Comparison of ENCODE assay signal across 15 cellular contexts in genomic region chr15:92326236-92326635, GRCh38.
A peak's percentile ranks its signal among the peaks of the same experiment; 100 is the strongest.
DNase-seq lines count a peak whose midpoint lies in the region; ATAC-seq and TF ChIP-seq lines count a peak whose summit lies in the region.
"Had no signal": no experiment of that assay in that cellular context is flagged by ENCODE, and none has a peak within 500 bp of the region (broad histone marks: within the 10 kb centered on the region; RNA-seq: fewer than 3 reads in every experiment).

No MANE protein-coding gene starts in this region.

- H3K9me3 ChIP-seq in WERI-Rb-1 (ENCODE audit: severe bottlenecking): no peaks in the 10 kb centered on the region

- H3K4me1 Mint-ChIP-seq in progenitor cell of endocrine pancreas (ENCODE audit: low read depth): peaks cover 2% of the 10 kb centered on the region
- H3K4me1 Mint-ChIP-seq: CD4-positive, alpha-beta memory T cell; GM23338 had no signal

- no peaks in the 10 kb centered on the region for H3K36me3 ChIP-seq in WERI-Rb-1

- no peaks in the 10 kb centered on the region for H3K36me3 Mint-ChIP-seq in progenitor cell of endocrine pancreas (ENCODE audit: insufficient read depth)
- H3K36me3 Mint-ChIP-seq: CD4-positive, alpha-beta memory T cell had no signal

- H3K9me3 Mint-ChIP-seq in progenitor cell of endocrine pancreas (ENCODE audit: low read depth): peaks cover 4% of the 10 kb centered on the region
- H3K9me3 Mint-ChIP-seq: GM23338, H9 had no signal

- ATAC-seq in Right ventricle myocardium inferior (peak; percentile 24), GM21447 (IDR thresholded peaks at IDR 0.05; ENCODE audit: unreplicated experiment) (no peak)
- ATAC-seq: GM23338 had no signal

- H3K27ac Mint-ChIP-seq in progenitor cell of endocrine pancreas: no peak overlapping the region
- H3K27ac Mint-ChIP-seq: CD4-positive, alpha-beta memory T cell; GM23338 had no signal

- TF ChIP-seq CTCF in WERI-Rb-1 (IDR thresholded peaks at IDR 0.05; ENCODE audit: low read depth, low read length) (no peak), progenitor cell of endocrine pancreas (IDR thresholded peaks at IDR 0.05; ENCODE audit: unreplicated experiment) (no peak)

- H3K4me3 Mint-ChIP-seq in progenitor cell of endocrine pancreas (ENCODE audit: low read depth): no peak overlapping the region
- H3K4me3 Mint-ChIP-seq: CD4-positive, alpha-beta memory T cell; GM23338; H9 had no signal

- H3K27me3 ChIP-seq in WERI-Rb-1 (ENCODE audit: insufficient read depth, low read depth, severe bottlenecking): no peaks in the 10 kb centered on the region

- H3K4me3 ChIP-seq in WERI-Rb-1 (ENCODE audit: low read depth, low read length): no peak overlapping the region
- H3K4me3 ChIP-seq: GM23338 had no signal

- H3K27me3 Mint-ChIP-seq in progenitor cell of endocrine pancreas: peaks cover 27% of the 10 kb centered on the region

- peak overlapping the region; percentile 81 for H3K27ac ChIP-seq in WERI-Rb-1
- H3K27ac ChIP-seq: C4-2B had no signal

- intact Hi-C loops in Right ventricle myocardium inferior (cut with DNase I) (no loop called here), cardiac septum (cut with DNase I) (no loop called here)

- no peak for DNase-seq in Right ventricle myocardium inferior (ENCODE audit: missing footprints)
- no peak for DNase-seq in cardiac septum (ENCODE audit: low spot score)
- DNase-seq in WERI-Rb-1: peak; percentile 68
- peak; percentile 34 for DNase-seq in left kidney (ENCODE audit: low read depth, low spot score)
- DNase-seq in progenitor cell of endocrine pancreas (ENCODE audit: low spot score, unreplicated experiment): no peak
- no peak for DNase-seq in H4 (ENCODE audit: low spot score)
- DNase-seq: 8988T; AML-193; CD4-positive, alpha-beta memory T cell; DMS79; H9; IMR-90 had no signal

Comparison
In these comparisons a context has a peak if more than half of its experiments do, and no peak if none do; other contexts are left out.
1. DNase-seq: peak in WERI-Rb-1 (single experiment) and left kidney (single experiment); none in Right ventricle myocardium inferior (single experiment), cardiac septum (single experiment), progenitor cell of endocrine pancreas (single experiment) and H4 (single experiment).